13 cellular contexts compared by ENCODE assay signal in genomic region chr5:35598707-35599370, GRCh38. TPM values are rescaled to one million over a fixed set of nuclear protein-coding genes. Genes with fewer than 3 reads are reported as not detected.
DNase-seq lines count a peak whose midpoint lies in the region; ATAC-seq and TF ChIP-seq lines count a peak whose summit lies in the region.
"Had no signal": no experiment of that assay in that cellular context is flagged by ENCODE, and none has a peak within 500 bp of the region (broad histone marks: within the 10 kb centered on the region; RNA-seq: fewer than 3 reads in every experiment).

No MANE protein-coding gene starts in this region.

- ATAC-seq in SK-N-SH treated with all-trans-retinoic acid at 6 μM for 48 hours (peak; percentile 28; the same call in 1 of the 3 replicates), left lung (peak; percentile 50), GM18867 (IDR thresholded peaks at IDR 0.05; ENCODE audit: unreplicated experiment) (no peak), HG02642 (IDR thresholded peaks at IDR 0.05; ENCODE audit: poor library complexity, unreplicated experiment) (no peak)
- ATAC-seq: natural killer cell had no signal

- peak; percentile 5 for DNase-seq in DMS53 treated with DMSO at 0.1 percent for 48 hours (lab: John Stamatoyannopoulos, UW; ENCODE audit: unreplicated experiment)
- peak; percentile 2 for DNase-seq in LHCN-M2 (ENCODE audit: low read depth)
- DNase-seq in left lung, result no peak
- no peak for DNase-seq in NCI-H2081 (lab: John Stamatoyannopoulos, UW)
- DNase-seq in stimulated activated CD4-positive, alpha-beta T cell treated with anti-CD3 and anti-CD28 coated beads, Interleukin-2, amount 100 ng/mL, for 48 hours, result no peak
- DNase-seq: CD4-positive, CD25-positive, alpha-beta regulatory T cell; IMR-90; natural killer cell; NCI-H82; stimulated activated CD4-positive, alpha-beta T cell treated with anti-CD3 and anti-CD28 coated beads, Interleukin-12 subunit alpha, Interleukin-12 subunit beta, amount 100 ng/mL, for 4 hours had no signal

- no peak overlapping the region for H3K27ac ChIP-seq in left lung

- H3K4me3 ChIP-seq in left lung, result no peak overlapping the region

- no peaks in the 10 kb centered on the region for H3K36me3 ChIP-seq in left lung

- no peak for TF ChIP-seq CTCF in left lung (IDR thresholded peaks at IDR 0.05)

- intact Hi-C loops in left lung (cut with DNase I), result no loop called here

- H3K4me1 ChIP-seq in left lung, result no peaks in the 10 kb centered on the region

- no peaks in the 10 kb centered on the region for H3K27me3 ChIP-seq in left lung

- no peaks in the 10 kb centered on the region for H3K9me3 ChIP-seq in left lung

TF ChIP-seq in SK-N-SH treated with all-trans-retinoic acid at 6 μM for 48 hours, 23 proteins besides CTCF, POLR2A, EP300 and RAD21:
- no peak for TF ChIP-seq PPARA (CRISPR knock-in tag; IDR thresholded peaks at IDR 0.05; ENCODE audit: borderline replicate concordance)

RNA-seq across cellular contexts. Expression of gene SPEF2, which starts 18.8 kb away (rescaled TPM):
- 1.6 and 1.9 TPM in 2 replicates for total RNA-seq in LHCN-M2 (2014; rRNA removed)
- 0.66 TPM for polyA plus RNA-seq in LHCN-M2 (2012)
- total RNA-seq in left lung, result 1 to 10 TPM; 5.8 to 7.5 TPM

Comparison
In these comparisons a context has a peak if more than half of its experiments do, and no peak if none do; other contexts are left out.
1. DNase-seq: peak in DMS53 treated with DMSO at 0.1 percent for 48 hours (single experiment) and LHCN-M2 (single experiment); none in left lung (0 of 2), NCI-H2081 (0 of 2) and stimulated activated CD4-positive, alpha-beta T cell treated with anti-CD3 and anti-CD28 coated beads, Interleukin-2, amount 100 ng/mL, for 48 hours (0 of 2).
2. ATAC-seq: peak in SK-N-SH treated with all-trans-retinoic acid at 6 μM for 48 hours (single experiment) and left lung (single experiment); none in GM18867 (single experiment) and HG02642 (single experiment).